22 cellular contexts compared by ENCODE assay signal in the genomic region with DNA sequence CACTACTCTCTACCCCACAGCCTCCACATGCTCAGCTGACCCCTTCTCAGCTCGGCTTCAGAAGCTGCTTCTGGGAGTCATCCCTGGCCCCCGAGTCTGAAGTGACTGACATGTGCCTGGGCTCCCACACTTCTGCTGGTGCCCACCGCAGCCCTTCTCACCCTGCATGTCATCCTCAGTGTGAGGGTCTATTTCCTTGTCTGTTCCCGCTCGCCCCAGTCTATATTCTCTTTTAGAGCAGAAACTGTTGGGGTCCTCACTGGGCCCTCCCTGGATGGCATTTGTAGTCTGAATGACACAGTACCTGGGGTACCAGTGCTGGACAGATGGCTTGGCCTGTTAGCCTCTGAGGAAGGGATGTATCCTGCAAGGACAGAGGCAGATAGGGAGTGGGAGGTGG. TPM values are rescaled to one million over a fixed set of nuclear protein-coding genes. Genes with fewer than 3 reads are reported as not detected.
DNase-seq lines count a peak whose midpoint lies in the region; ATAC-seq and TF ChIP-seq lines count a peak whose summit lies in the region.
"Had no signal": no experiment of that assay in that cellular context is flagged by ENCODE, and none has a peak within 500 bp of the region (broad histone marks: within the 10 kb centered on the region; RNA-seq: fewer than 3 reads in every experiment).

No MANE protein-coding gene starts in this region.

- POLR2A ChIA-PET in activated CD4-positive, alpha-beta T cell treated with anti-CD3 and anti-CD28 coated beads for 36 hours (lab: Charles Lee): interaction anchor here (1.1 to 2.6 kb wide), 3 partner anchors 15 to 25 kb away, joined by 3 to 18 read pairs (median 6); a partner anchor contains a TSS
- POLR2A ChIA-PET in activated CD4-positive, alpha-beta memory T cell treated with anti-CD3 and anti-CD28 coated beads for 36 hours (lab: Charles Lee): interaction anchor here (1.1 to 4.1 kb wide), 5 partner anchors 9 to 25 kb away, joined by 3 to 52 read pairs (median 33); a partner anchor contains a TSS
- POLR2A ChIA-PET in naive thymus-derived CD4-positive, alpha-beta T cell (lab: Charles Lee): interaction anchor here (1.1 to 5.6 kb wide), 8 partner anchors 8 to 35 kb away, joined by 4 to 36 read pairs (median 12); a partner anchor contains a TSS

- TF ChIP-seq CTCF in stomach (IDR thresholded peaks at IDR 0.05): no peak

- no peaks in the 10 kb centered on the region for H3K27me3 Mint-ChIP-seq in activated CD4-positive, alpha-beta T cell treated with anti-CD3 and anti-CD28 coated beads for 36 hours
- H3K27me3 Mint-ChIP-seq in activated CD4-positive, alpha-beta memory T cell treated with anti-CD3 and anti-CD28 coated beads for 36 hours: no peaks in the 10 kb centered on the region
- H3K27me3 Mint-ChIP-seq in naive thymus-derived CD4-positive, alpha-beta T cell: no peaks in the 10 kb centered on the region

- H3K36me3 ChIP-seq in naive thymus-derived CD4-positive, alpha-beta T cell (ENCODE audit: control insufficient read depth in 2 of 3, insufficient read depth in 3 of 3, low read length in 3 of 3): no peaks in the 10 kb centered on the region
- H3K36me3 ChIP-seq in stomach: no peaks in the 10 kb centered on the region
- H3K36me3 ChIP-seq: sigmoid colon, thyroid gland had no signal

- H3K27me3 ChIP-seq in naive thymus-derived CD4-positive, alpha-beta T cell (ENCODE audit: control insufficient read depth in 2 of 2, insufficient read depth in 2 of 2, low read length in 2 of 2): no peaks in the 10 kb centered on the region
- no peaks in the 10 kb centered on the region for H3K27me3 ChIP-seq in stomach
- H3K27me3 ChIP-seq: sigmoid colon, thyroid gland had no signal

- no peak overlapping the region for H3K4me3 Mint-ChIP-seq in activated CD4-positive, alpha-beta T cell treated with anti-CD3 and anti-CD28 coated beads for 36 hours
- H3K4me3 Mint-ChIP-seq in activated CD4-positive, alpha-beta memory T cell treated with anti-CD3 and anti-CD28 coated beads for 36 hours: no peak overlapping the region
- H3K4me3 Mint-ChIP-seq in naive thymus-derived CD4-positive, alpha-beta T cell: peak overlapping the region in 4 of 10 donors; percentile 13 to 50 (median 33)

- H3K4me3 ChIP-seq in naive thymus-derived CD4-positive, alpha-beta T cell (ENCODE audit: low read length): no peak overlapping the region
- no peak overlapping the region for H3K4me3 ChIP-seq in stomach
- H3K4me3 ChIP-seq: sigmoid colon, thyroid gland had no signal

- no peak for DNase-seq in activated CD4-positive, alpha-beta T cell treated with anti-CD3 and anti-CD28 coated beads for 36 hours
- DNase-seq in activated CD4-positive, alpha-beta T cell treated with anti-CD3 and anti-CD28 coated beads, Interleukin-2, amount 50 U/mL, for 48 hours: no peak
- DNase-seq in activated CD4-positive, alpha-beta memory T cell treated with anti-CD3 and anti-CD28 coated beads for 36 hours: no peak
- no peak for DNase-seq in naive thymus-derived CD4-positive, alpha-beta T cell
- no peak for DNase-seq in stomach
- DNase-seq: caudate nucleus; DMS79 treated with DMSO at 0.1 percent for 48 hours; left cardiac atrium; midbrain; MV-4-11; NCI-H2029; NCI-H524 treated with DMSO at 0.1 percent for 48 hours; OCI-M1; stimulated activated CD4-positive, alpha-beta T cell treated with anti-CD3 and anti-CD28 coated beads, Interleukin-4, amount 100 ng/mL, for 1 hour; thyroid gland had no signal

- CTCF ChIA-PET in activated CD4-positive, alpha-beta T cell treated with anti-CD3 and anti-CD28 coated beads for 36 hours (lab: Charles Lee): interaction anchor here (0.6 to 2.6 kb wide), 4 partner anchors 9 to 34 kb away, joined by 3 to 17 read pairs (median 4); a partner anchor contains a TSS
- CTCF ChIA-PET in activated CD4-positive, alpha-beta memory T cell treated with anti-CD3 and anti-CD28 coated beads for 36 hours (lab: Charles Lee): interaction anchor here (0.5 to 4.9 kb wide), 8 partner anchors 9 to 60 kb away, joined by 3 to 29 read pairs (median 5); a partner anchor contains a TSS
- CTCF ChIA-PET in naive thymus-derived CD4-positive, alpha-beta T cell (lab: Charles Lee): interaction anchor here (1.1 kb wide), 1 partner anchor 57 kb away, joined by 4 read pairs; no protein-coding TSS in a partner anchor

- no peaks in the 10 kb centered on the region for H3K36me3 Mint-ChIP-seq in activated CD4-positive, alpha-beta T cell treated with anti-CD3 and anti-CD28 coated beads for 36 hours (ENCODE audit: low read depth)
- no peaks in the 10 kb centered on the region for H3K36me3 Mint-ChIP-seq in activated CD4-positive, alpha-beta memory T cell treated with anti-CD3 and anti-CD28 coated beads for 36 hours
- H3K36me3 Mint-ChIP-seq in naive thymus-derived CD4-positive, alpha-beta T cell: no peaks in the 10 kb centered on the region
- H3K36me3 Mint-ChIP-seq: IgD-negative memory B cell had no signal

- H3K9me3 Mint-ChIP-seq in activated CD4-positive, alpha-beta T cell treated with anti-CD3 and anti-CD28 coated beads for 36 hours (ENCODE audit: low read depth): no peaks in the 10 kb centered on the region
- H3K9me3 Mint-ChIP-seq in activated CD4-positive, alpha-beta memory T cell treated with anti-CD3 and anti-CD28 coated beads for 36 hours: no peaks in the 10 kb centered on the region
- H3K9me3 Mint-ChIP-seq in naive thymus-derived CD4-positive, alpha-beta T cell: peaks cover 0 to 1% (median 0%) of the 10 kb centered on the region in 11 donors
- H3K9me3 Mint-ChIP-seq: IgD-negative memory B cell had no signal

- no peak for TF ChIP-seq EP300 in stomach (IDR thresholded peaks at IDR 0.05)

- no peaks in the 10 kb centered on the region for H3K9me3 ChIP-seq in naive thymus-derived CD4-positive, alpha-beta T cell (ENCODE audit: control insufficient read depth in 2 of 3, low read length in 3 of 3)
- H3K9me3 ChIP-seq in stomach: no peaks in the 10 kb centered on the region
- H3K9me3 ChIP-seq: sigmoid colon, thyroid gland had no signal

- intact Hi-C loops in activated CD4-positive, alpha-beta T cell treated with anti-CD3 and anti-CD28 coated beads for 36 hours (cut with DNase I, micrococcal nuclease): loop anchor here in 1 of 2 experiments (5.0 kb wide), 1 partner anchor 105 kb away; a partner anchor contains a TSS
- intact Hi-C loops in activated CD4-positive, alpha-beta memory T cell treated with anti-CD3 and anti-CD28 coated beads for 36 hours (cut with micrococcal nuclease): no loop called here
- intact Hi-C loops in naive thymus-derived CD4-positive, alpha-beta T cell (cut with micrococcal nuclease): no loop called here
- intact Hi-C loops in stomach (cut with DNase I; ENCODE audit: low total_unique reads): no loop called here

- H3K4me1 Mint-ChIP-seq in activated CD4-positive, alpha-beta T cell treated with anti-CD3 and anti-CD28 coated beads for 36 hours: peaks cover 67% of the 10 kb centered on the region
- H3K4me1 Mint-ChIP-seq in activated CD4-positive, alpha-beta memory T cell treated with anti-CD3 and anti-CD28 coated beads for 36 hours (ENCODE audit: low read depth): peaks cover 69% of the 10 kb centered on the region
- peaks cover 35 to 76% (median 65%) of the 10 kb centered on the region in 7 donors for H3K4me1 Mint-ChIP-seq in naive thymus-derived CD4-positive, alpha-beta T cell

- peaks cover 40 to 56% of the 10 kb centered on the region in 2 donors for H3K4me1 ChIP-seq in naive thymus-derived CD4-positive, alpha-beta T cell (ENCODE audit: control insufficient read depth in 2 of 2, insufficient read depth in 2 of 2, low read length in 2 of 2)
- peaks cover 10 to 24% (median 15%) of the 10 kb centered on the region in 4 donors for H3K4me1 ChIP-seq in stomach
- H3K4me1 ChIP-seq: sigmoid colon, thyroid gland had no signal

- WGBS in stomach, 5 donors: 90 to 96% (median 92%) methylated on average over 5 of the region's 5 CpGs

- ATAC-seq in activated CD4-positive, alpha-beta T cell treated with anti-CD3 and anti-CD28 coated beads for 36 hours: no peak
- ATAC-seq in naive thymus-derived CD4-positive, alpha-beta T cell: no peak
- no peak for ATAC-seq in GM18868 (IDR thresholded peaks at IDR 0.05; ENCODE audit: unreplicated experiment)
- ATAC-seq: left cardiac atrium had no signal

- H3K27ac Mint-ChIP-seq in activated CD4-positive, alpha-beta T cell treated with anti-CD3 and anti-CD28 coated beads for 36 hours: peak overlapping the region; percentile 74
- H3K27ac Mint-ChIP-seq in activated CD4-positive, alpha-beta memory T cell treated with anti-CD3 and anti-CD28 coated beads for 36 hours: peak overlapping the region; percentile 97
- H3K27ac Mint-ChIP-seq in naive thymus-derived CD4-positive, alpha-beta T cell: peak overlapping the region; percentile 69 to 95 (median 90)

- no peak for TF ChIP-seq POLR2A in stomach (IDR thresholded peaks at IDR 0.05)

- peak overlapping the region; percentile 73 for H3K27ac ChIP-seq in naive thymus-derived CD4-positive, alpha-beta T cell (ENCODE audit: low read depth, low read length)
- H3K27ac ChIP-seq in stomach: no peak overlapping the region
- H3K27ac ChIP-seq: C4-2B, sigmoid colon, thyroid gland had no signal

RNA-seq across cellular contexts. Expression of a gene that starts 5.3 kb away (rescaled TPM):
- 1 to 10 TPM in 1 of 2 experiments, under 1 TPM in 1; 0.83 to 2.6 TPM for total RNA-seq in activated CD4-positive, alpha-beta T cell treated with anti-CD3 and anti-CD28 coated beads for 36 hours
- 1 to 10 TPM; 3.7 to 4.2 TPM for total RNA-seq in activated CD4-positive, alpha-beta memory T cell treated with anti-CD3 and anti-CD28 coated beads for 36 hours
- under 1 TPM in 3 of 5 experiments, not detected in 2; 0.37 to 0.73 (median 0.38) TPM for total RNA-seq in naive thymus-derived CD4-positive, alpha-beta T cell
- under 1 TPM in 1 of 2 donors, not detected in 1; 0.19 TPM for polyA plus RNA-seq in naive thymus-derived CD4-positive, alpha-beta T cell
- total RNA-seq in stomach: 10 to 100 TPM in 2 of 5 donors, 1 to 10 TPM in 1, not detected in 2; 7.3 to 15.2 (median 12.8) TPM
- 1 to 10 TPM; 5.4 to 10.0 (median 7.3) TPM for polyA plus RNA-seq in stomach
- total RNA-seq: SK-MEL-5 had no signal
- polyA plus RNA-seq: IgD-negative memory B cell had no signal

RNA-seq across cellular contexts. Expression of a gene that starts 13.6 kb away (rescaled TPM):
- total RNA-seq in activated CD4-positive, alpha-beta T cell treated with anti-CD3 and anti-CD28 coated beads for 36 hours: under 1 TPM; 0.46 to 0.50 TPM
- 1 to 10 TPM; 1.5 TPM for total RNA-seq in activated CD4-positive, alpha-beta memory T cell treated with anti-CD3 and anti-CD28 coated beads for 36 hours
- under 1 TPM in 3 of 5 experiments, not detected in 2; 0.14 to 0.99 (median 0.27) TPM for total RNA-seq in naive thymus-derived CD4-positive, alpha-beta T cell
- under 1 TPM; 0.09 to 0.64 TPM for polyA plus RNA-seq in naive thymus-derived CD4-positive, alpha-beta T cell
- under 1 TPM in 1 of 5 donors, not detected in 4; 0.87 TPM for total RNA-seq in stomach
- polyA plus RNA-seq in stomach: under 1 TPM in 2 of 3 donors, not detected in 1; 0.13 to 0.46 TPM
- total RNA-seq: A172, left cardiac atrium, omental fat pad, sigmoid colon, SK-MEL-5, thyroid gland had no signal
- polyA plus RNA-seq: IgD-negative memory B cell had no signal

RNA-seq across cellular contexts. Expression of a gene that starts 17.9 kb away (rescaled TPM):
- total RNA-seq in activated CD4-positive, alpha-beta T cell treated with anti-CD3 and anti-CD28 coated beads for 36 hours: 10 to 100 TPM; 33.1 to 35.6 TPM
- 10 to 100 TPM; 54.1 to 56.0 TPM for total RNA-seq in activated CD4-positive, alpha-beta memory T cell treated with anti-CD3 and anti-CD28 coated beads for 36 hours
- total RNA-seq in naive thymus-derived CD4-positive, alpha-beta T cell: 1 to 10 TPM; 2.2 to 9.7 (median 4.9) TPM
- polyA plus RNA-seq in naive thymus-derived CD4-positive, alpha-beta T cell: 1 to 10 TPM; 3.8 to 6.8 TPM
- total RNA-seq in stomach: 10 to 100 TPM in 1 of 5 donors, 1 to 10 TPM in 1, under 1 TPM in 2, not detected in 1; under 0.01 to 12.1 (median 1.6) TPM
- polyA plus RNA-seq in stomach: 1 to 10 TPM; 1.8 to 4.1 (median 2.7) TPM

RNA-seq across cellular contexts. Expression of a gene that starts 25.3 kb away (rescaled TPM):
- 100 to 1,000 TPM; 178 to 183 TPM for total RNA-seq in activated CD4-positive, alpha-beta T cell treated with anti-CD3 and anti-CD28 coated beads for 36 hours
- total RNA-seq in activated CD4-positive, alpha-beta memory T cell treated with anti-CD3 and anti-CD28 coated beads for 36 hours: 100 to 1,000 TPM; 339 to 344 TPM
- total RNA-seq in naive thymus-derived CD4-positive, alpha-beta T cell: 100 to 1,000 TPM; 124 to 213 (median 130) TPM
- 100 to 1,000 TPM in 1 of 2 donors, 10 to 100 TPM in 1; 84.6 to 150 TPM for polyA plus RNA-seq in naive thymus-derived CD4-positive, alpha-beta T cell
- total RNA-seq in stomach: 10 to 100 TPM in 3 of 5 donors, 1 to 10 TPM in 2; 6.1 to 16.2 (median 11.1) TPM
- polyA plus RNA-seq in stomach: 10 to 100 TPM in 2 of 3 donors, 1 to 10 TPM in 1; 8.8 to 23.7 (median 22.3) TPM

RNA-seq across cellular contexts. Expression of a gene that starts 53.4 kb away (rescaled TPM):
- 1 to 10 TPM; 4.6 to 5.9 TPM for total RNA-seq in activated CD4-positive, alpha-beta T cell treated with anti-CD3 and anti-CD28 coated beads for 36 hours
- total RNA-seq in activated CD4-positive, alpha-beta memory T cell treated with anti-CD3 and anti-CD28 coated beads for 36 hours: 1 to 10 TPM; 3.7 to 5.2 TPM
- total RNA-seq in naive thymus-derived CD4-positive, alpha-beta T cell: 1 to 10 TPM; 4.4 to 7.6 (median 5.8) TPM
- 1 to 10 TPM; 4.6 to 6.6 TPM for polyA plus RNA-seq in naive thymus-derived CD4-positive, alpha-beta T cell
- 1 to 10 TPM in 1 of 5 donors, under 1 TPM in 1, not detected in 3; 0.92 to 3.6 TPM for total RNA-seq in stomach
- 10 to 100 TPM in 1 of 3 donors, 1 to 10 TPM in 2; 5.4 to 10.1 (median 8.6) TPM for polyA plus RNA-seq in stomach
